Comparison of ENCODE assay signal across 1 cellular context in genomic region chr15:32029409-32029861, GRCh38.
TF ChIP-seq lines count a peak whose summit lies in the region.

No MANE protein-coding gene starts in this region.

TF ChIP-seq in HEK293, 187 proteins besides CTCF, POLR2A, EP300 and RAD21 (continued from another document and continues in another):
- TF ChIP-seq ZNF416 (tag by site-specific recombination; IDR thresholded peaks at IDR 0.05) (no peak), ZSCAN30 (tag by site-specific recombination; IDR thresholded peaks at IDR 0.05) (no peak), ZNF513 (tag by site-specific recombination; IDR thresholded peaks at IDR 0.05) (peak; percentile 47; the same call in 1 of the 2 replicates), ZNF202 (tag by site-specific recombination; IDR thresholded peaks at IDR 0.05; ENCODE audit: borderline replicate concordance) (no peak), ZIC2 (tag by site-specific recombination; IDR thresholded peaks at IDR 0.05) (0 out of 2 replicates have a peak, but pooled peaks have one; percentile 34), ZBTB17 (tag by site-specific recombination; IDR thresholded peaks at IDR 0.05) (peak; percentile 54), IKZF3 (tag by site-specific recombination; IDR thresholded peaks at IDR 0.05) (no peak; the same call in 1 of the 2 replicates), REPIN1 (tag by site-specific recombination; IDR thresholded peaks at IDR 0.05; ENCODE audit: low read depth) (no peak), ZBTB20 (tag by site-specific recombination; IDR thresholded peaks at IDR 0.05) (0 out of 2 replicates have a peak, but pooled peaks have one; percentile 37), SP2 (tag by site-specific recombination; IDR thresholded peaks at IDR 0.05) (peak; percentile 66), ZNF350 (tag by site-specific recombination; IDR thresholded peaks at IDR 0.05) (no peak), ZNF175 (tag by site-specific recombination; IDR thresholded peaks at IDR 0.05) (no peak), WT1 (tag by site-specific recombination; IDR thresholded peaks at IDR 0.05) (0 out of 2 replicates have a peak, but pooled peaks have one; percentile 10), ZNF148 (tag by site-specific recombination; IDR thresholded peaks at IDR 0.05; ENCODE audit: borderline replicate concordance) (no peak), ZNF777 (tag by site-specific recombination; IDR thresholded peaks at IDR 0.05; ENCODE audit: borderline replicate concordance) (no peak), ZBTB7A (tag by site-specific recombination; IDR thresholded peaks at IDR 0.05; ENCODE audit: low read depth) (no peak), GLIS2 (tag by site-specific recombination; IDR thresholded peaks at IDR 0.05) (peak; percentile 60), BCL6B (tag by site-specific recombination; IDR thresholded peaks at IDR 0.05) (no peak), ZNF830 (tag by site-specific recombination; IDR thresholded peaks at IDR 0.05; ENCODE audit: low read depth) (no peak), ZNF670 (tag by site-specific recombination; IDR thresholded peaks at IDR 0.05; ENCODE audit: low read depth) (no peak), ZNF629 (tag by site-specific recombination; IDR thresholded peaks at IDR 0.05) (peak; percentile 9; the same call in 1 of the 2 replicates), ZNF266 (tag by site-specific recombination; IDR thresholded peaks at IDR 0.05; ENCODE audit: low read depth) (no peak), ZNF433 (tag by site-specific recombination; IDR thresholded peaks at IDR 0.05; ENCODE audit: low read depth) (no peak), ZNF398 (tag by site-specific recombination; IDR thresholded peaks at IDR 0.05) (peak; percentile 56), PRDM6 (tag by site-specific recombination; IDR thresholded peaks at IDR 0.05) (no peak), ZNF529 (tag by site-specific recombination; IDR thresholded peaks at IDR 0.05; ENCODE audit: insufficient replicate concordance) (no peak), SETDB1 (IDR thresholded peaks at IDR 0.05; ENCODE audit: insufficient read length, low read length) (no peak), KLF16 (tag by site-specific recombination; IDR thresholded peaks at IDR 0.05) (peak; percentile 61; the same call in 1 of the 2 replicates), ZNF366 (tag by site-specific recombination; conservative IDR thresholded peaks at IDR 0.05) (peak; percentile 24; the same call in 1 of the 2 replicates), ZNF624 (tag by site-specific recombination; IDR thresholded peaks at IDR 0.05) (no peak), ZBTB21 (tag by site-specific recombination; IDR thresholded peaks at IDR 0.05) (no peak), ZNF18 (tag by site-specific recombination; IDR thresholded peaks at IDR 0.05) (no peak), TCF7L2 (IDR thresholded peaks at IDR 0.05; ENCODE audit: borderline replicate concordance, low read depth, low read length) (no peak), PATZ1 (tag by site-specific recombination; IDR thresholded peaks at IDR 0.05) (peak; percentile 79), ZSCAN4 (tag by site-specific recombination; IDR thresholded peaks at IDR 0.05) (no peak), ZNF701 (tag by site-specific recombination; IDR thresholded peaks at IDR 0.05) (no peak), PRDM2 (tag by site-specific recombination; IDR thresholded peaks at IDR 0.05; ENCODE audit: borderline replicate concordance) (no peak), ZFP37 (tag by site-specific recombination; IDR thresholded peaks at IDR 0.05) (0 out of 2 replicates have a peak, but pooled peaks have one; percentile 27)
